ENCODE assay signal across 28 cellular contexts in the genomic region with DNA sequence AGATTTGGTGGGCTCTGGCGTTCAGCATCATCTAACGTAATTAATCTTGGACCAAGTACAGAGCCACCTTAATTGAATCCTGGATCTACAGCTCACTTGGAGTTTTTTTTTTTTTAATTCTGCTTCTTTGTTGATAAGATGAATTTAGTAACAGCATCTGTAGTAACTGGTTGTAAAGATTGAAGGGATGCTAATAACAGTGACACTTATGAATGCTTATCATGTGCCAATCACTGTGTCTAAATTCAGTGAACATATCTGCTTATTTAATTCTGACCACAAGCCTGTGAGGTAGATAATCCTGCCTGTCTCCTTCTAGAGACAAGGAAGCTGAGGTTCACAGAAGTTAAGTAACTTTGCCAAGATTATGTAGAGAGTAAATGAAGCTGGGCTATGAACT.
"Had no signal": no experiment of that assay in that cellular context is flagged by ENCODE, and none has a peak within 500 bp of the region (broad histone marks: within the 10 kb centered on the region; RNA-seq: fewer than 3 reads in every experiment).

No MANE protein-coding gene starts in this region.

- H3K36me3 ChIP-seq: neutrophil, pancreas, right lobe of liver, sigmoid colon, thoracic aorta, thyroid gland, tibial nerve, upper lobe of left lung, vagina had no signal

- H3K9me3 Mint-ChIP-seq: nephron progenitor cell, neural crest cell had no signal

- H3K27me3 ChIP-seq: neutrophil, pancreas, right lobe of liver, sigmoid colon, thyroid gland, tibial nerve, upper lobe of left lung, vagina had no signal

- ATAC-seq: naive thymus-derived CD8-positive, alpha-beta T cell; natural killer cell treated with Interleukin-12 subunit alpha and Interleukin-12 subunit beta and Interleukin-15 and Interleukin-18, amount 100 ng/mL, for 72 hours; psoas muscle; right cardiac atrium; stimulated activated memory B cell treated with anti-CD40 and anti-IgM and Interleukin-4, amounts not matched to agents 10 μg/mL and 1 μg/mL and 100 μg/mL, for 72 hours; stimulated activated naive CD8-positive, alpha-beta T cell treated with anti-CD3 and anti-CD28 coated beads, Interleukin-15, amount 100 ng/mL, for 72 hours; stimulated activated naive CD8-positive, alpha-beta T cell treated with anti-CD3 and anti-CD28 coated beads, Interleukin-15, Interleukin-2, amounts not matched to agents 100 U/mL and 50 U/mL, for 24 hours had no signal

- H3K4me3 Mint-ChIP-seq: naive B cell; naive thymus-derived CD8-positive, alpha-beta T cell; natural killer cell treated with Interleukin-12 subunit alpha and Interleukin-12 subunit beta and Interleukin-15 and Interleukin-18, amount 100 ng/mL, for 72 hours; nephron progenitor cell; neural crest cell; stimulated activated memory B cell treated with anti-CD40 and anti-IgM and Interleukin-4, amounts not matched to agents 10 μg/mL and 1 μg/mL and 100 μg/mL, for 72 hours; stimulated activated naive CD8-positive, alpha-beta T cell treated with anti-CD3 and anti-CD28 coated beads, Interleukin-15, amount 100 ng/mL, for 72 hours had no signal

- H3K4me1 Mint-ChIP-seq: naive B cell; naive thymus-derived CD8-positive, alpha-beta T cell; stimulated activated memory B cell treated with anti-CD40 and anti-IgM and Interleukin-4, amounts not matched to agents 10 μg/mL and 1 μg/mL and 100 μg/mL, for 72 hours; stimulated activated naive CD8-positive, alpha-beta T cell treated with anti-CD3 and anti-CD28 coated beads, Interleukin-15, amount 100 ng/mL, for 72 hours had no signal

- H3K9me3 ChIP-seq: neutrophil, pancreas, psoas muscle, right lobe of liver, sigmoid colon, thoracic aorta, thyroid gland, tibial nerve, upper lobe of left lung, vagina had no signal

- H3K36me3 Mint-ChIP-seq: naive B cell; stimulated activated memory B cell treated with anti-CD40 and anti-IgM and Interleukin-4, amounts not matched to agents 10 μg/mL and 1 μg/mL and 100 μg/mL, for 72 hours had no signal

- H3K4me1 ChIP-seq: psoas muscle, thyroid gland, tibial nerve, vagina had no signal

- DNase-seq: naive B cell; naive thymus-derived CD8-positive, alpha-beta T cell; nephron progenitor cell; nucleus accumbens; pancreas; psoas muscle; right cardiac atrium; right lobe of liver; sigmoid colon; small intestine; stimulated activated CD4-positive, alpha-beta T cell treated with anti-CD3 and anti-CD28 coated beads, Interleukin-15, amount 100 ng/mL, for 24 hours; stimulated activated CD4-positive, alpha-beta T cell treated with anti-CD3 and anti-CD28 coated beads, Interleukin-2, amount 100 ng/mL, for 24 hours; stimulated activated CD4-positive, alpha-beta T cell treated with anti-CD3 and anti-CD28 coated beads, Interleukin-4, amount 100 ng/mL, for 1 hour; stimulated activated CD4-positive, alpha-beta T cell treated with anti-CD3 and anti-CD28 coated beads, Interleukin-4, amount 100 ng/mL, for 4 hours; stimulated activated CD8-positive, alpha-beta memory T cell treated with anti-CD3 and anti-CD28 coated beads, Interleukin-4, amount 100 ng/mL, for 48 hours; stimulated activated naive CD4-positive, alpha-beta T cell; stimulated activated naive CD8-positive, alpha-beta T cell treated with anti-CD3 and anti-CD28 coated beads, Interleukin-15, amount 100 ng/mL, for 72 hours; stimulated activated naive CD8-positive, alpha-beta T cell treated with anti-CD3 and anti-CD28 coated beads, Interleukin-15, Interleukin-2, amounts not matched to agents 100 U/mL and 50 U/mL, for 24 hours; thyroid gland; trophoblast cell; upper lobe of left lung had no signal

- H3K4me3 ChIP-seq: pancreas, psoas muscle, right lobe of liver, sigmoid colon, thoracic aorta, thyroid gland, tibial nerve, upper lobe of left lung, vagina had no signal

- H3K27ac Mint-ChIP-seq: naive B cell; naive thymus-derived CD8-positive, alpha-beta T cell; natural killer cell treated with Interleukin-12 subunit alpha and Interleukin-12 subunit beta and Interleukin-15 and Interleukin-18, amount 100 ng/mL, for 72 hours; nephron progenitor cell; stimulated activated memory B cell treated with anti-CD40 and anti-IgM and Interleukin-4, amounts not matched to agents 10 μg/mL and 1 μg/mL and 100 μg/mL, for 72 hours; stimulated activated naive CD8-positive, alpha-beta T cell treated with anti-CD3 and anti-CD28 coated beads, Interleukin-15, amount 100 ng/mL, for 72 hours had no signal

- H3K27me3 Mint-ChIP-seq: naive B cell; naive thymus-derived CD8-positive, alpha-beta T cell; natural killer cell treated with Interleukin-12 subunit alpha and Interleukin-12 subunit beta and Interleukin-15 and Interleukin-18, amount 100 ng/mL, for 72 hours; stimulated activated memory B cell treated with anti-CD40 and anti-IgM and Interleukin-4, amounts not matched to agents 10 μg/mL and 1 μg/mL and 100 μg/mL, for 72 hours; stimulated activated naive CD8-positive, alpha-beta T cell treated with anti-CD3 and anti-CD28 coated beads, Interleukin-15, amount 100 ng/mL, for 72 hours had no signal

- H3K27ac ChIP-seq: neutrophil, pancreas, psoas muscle, sigmoid colon, thoracic aorta, thyroid gland, tibial nerve, upper lobe of left lung, vagina had no signal
